11 cellular contexts compared by ENCODE assay signal in the genomic region with DNA sequence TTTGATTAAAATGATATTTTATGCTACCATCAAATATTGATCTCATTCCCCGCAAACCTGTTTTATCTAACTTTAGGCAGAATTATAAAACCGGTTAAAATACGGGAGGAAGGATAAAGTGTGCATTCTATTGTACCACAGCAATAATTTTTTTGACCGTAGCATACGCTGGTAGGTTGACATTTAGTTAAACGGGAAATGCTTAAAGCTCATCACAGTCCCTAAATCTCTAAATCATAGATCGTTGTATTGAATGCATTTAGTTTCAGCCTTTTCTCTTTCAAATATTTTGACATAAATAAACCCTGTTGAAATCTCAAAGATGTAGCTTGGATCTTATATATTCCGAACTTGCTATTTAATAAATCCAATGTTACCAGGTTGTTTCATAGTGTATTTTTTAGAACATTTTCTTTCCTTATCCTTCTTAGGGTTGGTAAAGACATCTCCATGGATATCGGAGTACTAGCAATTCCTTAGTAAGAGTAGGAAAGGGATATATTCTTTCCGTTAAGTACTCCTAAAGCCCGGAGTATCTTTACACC. TPM values are rescaled to one million over a fixed set of nuclear protein-coding genes. Genes with fewer than 3 reads are reported as not detected.
DNase-seq lines count a peak whose midpoint lies in the region; ATAC-seq and TF ChIP-seq lines count a peak whose summit lies in the region.
"Had no signal": no experiment of that assay in that cellular context is flagged by ENCODE, and none has a peak within 500 bp of the region (broad histone marks: within the 10 kb centered on the region; RNA-seq: fewer than 3 reads in every experiment).

No MANE protein-coding gene starts in this region.

- in situ Hi-C loops in mammary epithelial cell (cut with MboI; ENCODE audit: low sequenced_read_pairs in 2 of 2) = no loop called here

- BruUV-seq in MCF 10A (replicated peaks; lab: Mats Ljungman, UMichigan) (no TSS peak), mammary epithelial cell (replicated peaks; lab: Mats Ljungman, UMichigan) (no TSS peak)

- H4K20me1 ChIP-seq in mammary epithelial cell (ENCODE audit: insufficient read depth, low read length) = no peaks in the 10 kb centered on the region

- no peaks in the 10 kb centered on the region for H3K9me3 Mint-ChIP-seq in MCF 10A (ENCODE audit: unreplicated experiment)
- H3K9me3 Mint-ChIP-seq in activated CD4-positive, alpha-beta memory T cell treated with anti-CD3 and anti-CD28 coated beads, Interleukin-2, amount 10 ng/mL, durations not matched to agents 7 days and 5 days = peaks cover 7% of the 10 kb centered on the region

- H3K4me1 Mint-ChIP-seq in MCF 10A (ENCODE audit: insufficient read depth, unreplicated experiment) = peaks cover 51% of the 10 kb centered on the region
- peaks cover 30% of the 10 kb centered on the region for H3K4me1 Mint-ChIP-seq in activated CD4-positive, alpha-beta memory T cell treated with anti-CD3 and anti-CD28 coated beads, Interleukin-2, amount 10 ng/mL, durations not matched to agents 7 days and 5 days

- no peak overlapping the region for H2AFZ ChIP-seq in mammary epithelial cell (ENCODE audit: low read depth, low read length)

- H3K4me1 ChIP-seq in mammary epithelial cell (ENCODE audit: insufficient read depth, low read length) (peaks cover 25% of the 10 kb centered on the region), left lung (peaks cover 4 to 35% of the 10 kb centered on the region in 2 donors), tibial artery (peaks cover 0 to 6% (median 0%) of the 10 kb centered on the region in 4 donors), BE2C (no peaks in the 10 kb centered on the region)

- H3K4me3 ChIP-seq in mammary epithelial cell (replicated peaks in 1 of 3; ENCODE audit: insufficient read depth in 1 of 3, low read depth in 2 of 3, low read length in 3 of 3) (peak overlapping the region in 1 of 3 experiments; percentile 53), left lung (peak overlapping the region; percentile 22 to 57), tibial artery (peak overlapping the region; percentile 34 to 43), BE2C (ENCODE audit: low read depth, low read length) (no peak overlapping the region)

- no peaks in the 10 kb centered on the region for H3K27me3 Mint-ChIP-seq in MCF 10A (ENCODE audit: insufficient read depth, unreplicated experiment)
- no peaks in the 10 kb centered on the region for H3K27me3 Mint-ChIP-seq in activated CD4-positive, alpha-beta memory T cell treated with anti-CD3 and anti-CD28 coated beads, Interleukin-2, amount 10 ng/mL, durations not matched to agents 7 days and 5 days

- no peak for ATAC-seq in left lung

- no peak overlapping the region for H3K27ac ChIP-seq in mammary epithelial cell (ENCODE audit: insufficient read depth, low read depth, low read length)
- H3K27ac ChIP-seq in left lung = peak overlapping the region; percentile 91 to 92
- H3K27ac ChIP-seq in tibial artery = peak overlapping the region; percentile 55 to 62

- no peak for DNase-seq in MCF 10A (ENCODE audit: unreplicated experiment)
- DNase-seq in mammary epithelial cell = no peak
- DNase-seq in activated CD4-positive, alpha-beta memory T cell treated with anti-CD3 and anti-CD28 coated beads, Interleukin-2, amount 10 ng/mL, durations not matched to agents 7 days and 5 days = no peak
- DNase-seq in left lung = no peak
- DNase-seq in tibial artery = no peak
- DNase-seq in GDM1 (lab: John Stamatoyannopoulos, UW) = no peak
- no peak for DNase-seq in BE2C
- no peak for DNase-seq in NCI-H146 treated with DMSO at 0.1 percent for 48 hours (lab: John Stamatoyannopoulos, UW; ENCODE audit: unreplicated experiment)
- DNase-seq: activated CD4-positive, alpha-beta T cell treated with anti-CD3 and anti-CD28 coated beads for 48 hours; foreskin melanocyte; NCI-H1436 had no signal

- H3K9ac ChIP-seq in mammary epithelial cell (ENCODE audit: insufficient read depth, low read length) = no peak overlapping the region

- no peaks in the 10 kb centered on the region for H3K9me3 ChIP-seq in mammary epithelial cell (replicated peaks; ENCODE audit: insufficient read depth, low read length)
- H3K9me3 ChIP-seq in left lung = peaks cover 0 to 10% of the 10 kb centered on the region in 2 donors
- no peaks in the 10 kb centered on the region for H3K9me3 ChIP-seq in tibial artery
- H3K9me3 ChIP-seq in BE2C = no peaks in the 10 kb centered on the region

- TF ChIP-seq CTCF in MCF 10A (IDR thresholded peaks at IDR 0.05; ENCODE audit: unreplicated experiment) = no peak
- no peak for TF ChIP-seq CTCF in mammary epithelial cell (conservative IDR thresholded peaks at IDR 0.05 in 1 of 2, IDR thresholded peaks at IDR 0.05 in 1 of 2; ENCODE audit: extremely low read depth in 1 of 2, insufficient read depth in 1 of 2, low read depth in 1 of 2, low read length in 2 of 2)
- no peak for TF ChIP-seq CTCF in left lung (IDR thresholded peaks at IDR 0.05)
- TF ChIP-seq CTCF in tibial artery (IDR thresholded peaks at IDR 0.05) = no peak
- TF ChIP-seq CTCF in BE2C (IDR thresholded peaks at IDR 0.05; ENCODE audit: low read depth, low read length) = no peak

- H3K36me3 Mint-ChIP-seq in MCF 10A (ENCODE audit: insufficient read depth, unreplicated experiment) = peaks cover 6% of the 10 kb centered on the region
- H3K36me3 Mint-ChIP-seq in activated CD4-positive, alpha-beta memory T cell treated with anti-CD3 and anti-CD28 coated beads, Interleukin-2, amount 10 ng/mL, durations not matched to agents 7 days and 5 days (ENCODE audit: low read depth) = peaks cover 34% of the 10 kb centered on the region

- peak overlapping the region; percentile 90 for H3K4me3 Mint-ChIP-seq in MCF 10A (ENCODE audit: unreplicated experiment)
- H3K4me3 Mint-ChIP-seq in activated CD4-positive, alpha-beta memory T cell treated with anti-CD3 and anti-CD28 coated beads, Interleukin-2, amount 10 ng/mL, durations not matched to agents 7 days and 5 days = peak overlapping the region; percentile 85

- POLR2A ChIA-PET in MCF 10A (lab: Yijun Ruan, JAX) = interaction anchor here (0.6 to 1.6 kb wide), 7 partner anchors 14 to 220 kb away, joined by 3 to 7 read pairs (median 3); no protein-coding TSS in a partner anchor
- POLR2A ChIA-PET in activated CD4-positive, alpha-beta memory T cell treated with anti-CD3 and anti-CD28 coated beads, Interleukin-2, amount 10 ng/mL, durations not matched to agents 7 days and 5 days (lab: Charles Lee) = interaction anchor here (0.6 to 6.6 kb wide), 15 partner anchors 10 to 419 kb away, joined by 3 to 298 read pairs (median 15); a partner anchor contains a TSS

- peak overlapping the region; percentile 100 for H3K27ac Mint-ChIP-seq in MCF 10A (ENCODE audit: low read depth, unreplicated experiment)
- peak overlapping the region; percentile 92 for H3K27ac Mint-ChIP-seq in activated CD4-positive, alpha-beta memory T cell treated with anti-CD3 and anti-CD28 coated beads, Interleukin-2, amount 10 ng/mL, durations not matched to agents 7 days and 5 days

- no peaks in the 10 kb centered on the region for H3K79me2 ChIP-seq in mammary epithelial cell (ENCODE audit: insufficient read depth, low read length)

- H3K4me2 ChIP-seq in mammary epithelial cell (ENCODE audit: insufficient read depth, low read depth, low read length) = no peak overlapping the region

- H3K36me3 ChIP-seq in mammary epithelial cell (ENCODE audit: insufficient read depth, low read length) (no peaks in the 10 kb centered on the region), left lung (no peaks in the 10 kb centered on the region), tibial artery (no peaks in the 10 kb centered on the region), BE2C (no peaks in the 10 kb centered on the region)

- H3K27me3 ChIP-seq in mammary epithelial cell (ENCODE audit: insufficient read depth, low read length) (no peaks in the 10 kb centered on the region), left lung (no peaks in the 10 kb centered on the region), tibial artery (no peaks in the 10 kb centered on the region), BE2C (peaks cover 5% of the 10 kb centered on the region)

- dilution Hi-C loops in mammary epithelial cell (cut with HindIII; ENCODE audit: low sequenced_read_pairs) = no loop called here

- intact Hi-C loops in MCF 10A (cut with micrococcal nuclease) = loop anchor here (10.0 kb wide), 1 partner anchor 346 kb away; a partner anchor contains a TSS
- intact Hi-C loops in mammary epithelial cell (cut with micrococcal nuclease) = loop anchor here (2.0 kb wide), 1 partner anchor 54 kb away; no protein-coding TSS in a partner anchor
- intact Hi-C loops in left lung (cut with DNase I) = no loop called here
- intact Hi-C loops in tibial artery (cut with DNase I; ENCODE audit: low total_unique reads) = no loop called here

- CTCF ChIA-PET in MCF 10A (lab: Yijun Ruan, JAX) = no interaction called here
- CTCF ChIA-PET in mammary epithelial cell (lab: Charles Lee; ENCODE audit: low non-redundant PET) = no interaction called here
- CTCF ChIA-PET in activated CD4-positive, alpha-beta memory T cell treated with anti-CD3 and anti-CD28 coated beads, Interleukin-2, amount 10 ng/mL, durations not matched to agents 7 days and 5 days (lab: Charles Lee) = interaction anchor here (0.6 to 4.1 kb wide), 8 partner anchors 39 to 1211 kb away, joined by 3 to 34 read pairs (median 6); no protein-coding TSS in a partner anchor

- WGBS in mammary epithelial cell (ENCODE audit: low coverage, missing lambda C conversion rate) = 100% methylated on average over 11 of the region's 11 CpGs

RNA-seq across cellular contexts. Expression of a gene that starts 0.8 kb away (rescaled TPM):
- total RNA-seq in MCF 10A (2022) (1.8 and 2.2 TPM in 2 replicates), mammary epithelial cell (under 1 TPM; 0.17 to 0.42 TPM), left lung (10 to 100 TPM; 16.3 to 34.7 TPM)
- 0.44 TPM for polyA plus RNA-seq in mammary epithelial cell
- 2.1 TPM for polyA minus RNA-seq in mammary epithelial cell
- total RNA-seq in activated CD4-positive, alpha-beta memory T cell treated with anti-CD3 and anti-CD28 coated beads, Interleukin-2, amount 10 ng/mL, durations not matched to agents 7 days and 5 days = 10 to 100 TPM; 79.6 to 79.7 TPM
- not detected for polyA plus RNA-seq in BE2C (2012; ENCODE audit: insufficient read depth, insufficient read length, low read depth)

RNA-seq across cellular contexts. Expression of a gene that starts 12.9 kb away (rescaled TPM):
- not detected in 2 replicates for total RNA-seq in MCF 10A (2022)
- not detected for total RNA-seq in mammary epithelial cell
- polyA plus RNA-seq in mammary epithelial cell = not detected
- polyA minus RNA-seq in mammary epithelial cell = not detected
- total RNA-seq in activated CD4-positive, alpha-beta memory T cell treated with anti-CD3 and anti-CD28 coated beads, Interleukin-2, amount 10 ng/mL, durations not matched to agents 7 days and 5 days = not detected
- total RNA-seq in left lung = not detected
- not detected for polyA plus RNA-seq in BE2C (2012; ENCODE audit: insufficient read depth, insufficient read length, low read depth)

RNA-seq across cellular contexts. Expression of a gene that starts 41.1 kb away (rescaled TPM):
- not detected in 2 replicates for total RNA-seq in MCF 10A (2022)
- not detected for total RNA-seq in mammary epithelial cell
- polyA plus RNA-seq in mammary epithelial cell = not detected
- not detected for polyA minus RNA-seq in mammary epithelial cell
- total RNA-seq in activated CD4-positive, alpha-beta memory T cell treated with anti-CD3 and anti-CD28 coated beads, Interleukin-2, amount 10 ng/mL, durations not matched to agents 7 days and 5 days = under 1 TPM; 0.38 to 0.48 TPM
- total RNA-seq in left lung = 1 to 10 TPM; 1.5 to 2.2 TPM
- polyA plus RNA-seq in BE2C (2012; ENCODE audit: insufficient read depth, insufficient read length, low read depth) = not detected

Comparison
In these comparisons a context has a peak if more than half of its experiments do, and no peak if none do; other contexts are left out.
1. intact Hi-C loops: an anchor here in MCF 10A (10.0 kb wide) and mammary epithelial cell (2.0 kb wide); none called in left lung and tibial artery.